32 cellular contexts compared by ENCODE assay signal in genomic region chr11:43997022-43997665, GRCh38. TPM values are rescaled to one million over a fixed set of nuclear protein-coding genes. Genes with fewer than 3 reads are reported as not detected.
DNase-seq lines count a peak whose midpoint lies in the region; ATAC-seq, FAIRE-seq and TF ChIP-seq lines count a peak whose summit lies in the region.
"Had no signal": no experiment of that assay in that cellular context is flagged by ENCODE, and none has a peak within 500 bp of the region (broad histone marks: within the 10 kb centered on the region; RNA-seq: fewer than 3 reads in every experiment).

No MANE protein-coding gene starts in this region.

- H3K4me3 ChIP-seq in GM12865 (ENCODE audit: low read depth, low read length), result no peak overlapping the region
- no peak overlapping the region for H3K4me3 ChIP-seq in osteoblast (ENCODE audit: insufficient read depth, low read length)
- H3K4me3 ChIP-seq: colonic mucosa, MG63, right atrium auricular region, thyroid gland, vagina had no signal

- no peaks in the 10 kb centered on the region for H3K27me3 ChIP-seq in osteoblast (ENCODE audit: insufficient read depth, low read length)
- H3K27me3 ChIP-seq: BE2C, colonic mucosa, MG63, right atrium auricular region, thyroid gland, vagina had no signal

- no peak overlapping the region for H3K27ac Mint-ChIP-seq in T-helper 2 cell treated with Interferon-gamma antibody and Interleukin-4, amounts not matched to agents 5 μg/mL and 100 μg/mL, for 36 hours
- H3K27ac Mint-ChIP-seq: activated naive CD8-positive, alpha-beta T cell treated with anti-CD3 and anti-CD28 coated beads for 36 hours; CD8-positive, alpha-beta T cell had no signal

- no peaks in the 10 kb centered on the region for H3K9me3 Mint-ChIP-seq in T-helper 2 cell treated with Interferon-gamma antibody and Interleukin-4, amounts not matched to agents 5 μg/mL and 100 μg/mL, for 36 hours
- H3K9me3 Mint-ChIP-seq: activated naive CD8-positive, alpha-beta T cell treated with anti-CD3 and anti-CD28 coated beads for 36 hours; CD8-positive, alpha-beta T cell had no signal

- no peak overlapping the region for H2AFZ ChIP-seq in osteoblast (ENCODE audit: low read length)

- no peaks in the 10 kb centered on the region for H3K9me3 ChIP-seq in osteoblast (ENCODE audit: low read depth, low read length)
- H3K9me3 ChIP-seq: BE2C, colonic mucosa, MG63, right atrium auricular region, thyroid gland, vagina had no signal

- no peak for TF ChIP-seq POLR2A in GM12891 (IDR thresholded peaks at IDR 0.05; ENCODE audit: low read depth, low read length)

- H3K36me3 ChIP-seq in osteoblast (ENCODE audit: insufficient read depth, low read length), result no peaks in the 10 kb centered on the region
- H3K36me3 ChIP-seq: BE2C, colonic mucosa, MG63, right atrium auricular region, thyroid gland, vagina had no signal

- H3K27ac ChIP-seq in osteoblast (ENCODE audit: low read depth, low read length), result no peak overlapping the region
- H3K27ac ChIP-seq: colonic mucosa, HL-60, KMS-11, right atrium auricular region, thyroid gland, vagina, VCaP had no signal

- no peak overlapping the region for H3K4me2 ChIP-seq in osteoblast (ENCODE audit: insufficient read depth, low read length)
- H3K4me2 ChIP-seq: KMS-11 had no signal

- TF ChIP-seq CTCF in GM12865 (IDR thresholded peaks at IDR 0.05; ENCODE audit: insufficient read depth, low read depth, low read length, missing control alignments) (no peak), osteoblast (IDR thresholded peaks at IDR 0.05; ENCODE audit: extremely low read depth, low read depth, low read length) (no peak)

- no peaks in the 10 kb centered on the region for H3K4me1 Mint-ChIP-seq in T-helper 2 cell treated with Interferon-gamma antibody and Interleukin-4, amounts not matched to agents 5 μg/mL and 100 μg/mL, for 36 hours (ENCODE audit: low read depth)

- no peaks in the 10 kb centered on the region for H3K36me3 Mint-ChIP-seq in T-helper 2 cell treated with Interferon-gamma antibody and Interleukin-4, amounts not matched to agents 5 μg/mL and 100 μg/mL, for 36 hours (ENCODE audit: low read depth)
- H3K36me3 Mint-ChIP-seq: activated naive CD8-positive, alpha-beta T cell treated with anti-CD3 and anti-CD28 coated beads for 36 hours; CD8-positive, alpha-beta T cell had no signal

- peaks cover 10% of the 10 kb centered on the region for H3K4me1 ChIP-seq in osteoblast (ENCODE audit: insufficient read depth, low read length)
- H3K4me1 ChIP-seq: BE2C, colonic mucosa had no signal

- H4K20me1 ChIP-seq in osteoblast (ENCODE audit: insufficient read depth, low read length), result no peaks in the 10 kb centered on the region

- peaks cover 3% of the 10 kb centered on the region for H3K27me3 Mint-ChIP-seq in T-helper 2 cell treated with Interferon-gamma antibody and Interleukin-4, amounts not matched to agents 5 μg/mL and 100 μg/mL, for 36 hours (ENCODE audit: low read depth)

- no peak overlapping the region for H3K4me3 Mint-ChIP-seq in T-helper 2 cell treated with Interferon-gamma antibody and Interleukin-4, amounts not matched to agents 5 μg/mL and 100 μg/mL, for 36 hours
- H3K4me3 Mint-ChIP-seq: activated naive CD8-positive, alpha-beta T cell treated with anti-CD3 and anti-CD28 coated beads for 36 hours; CD8-positive, alpha-beta T cell had no signal

- ATAC-seq in HG02642 (IDR thresholded peaks at IDR 0.05; ENCODE audit: poor library complexity, unreplicated experiment), result peak; percentile 44
- ATAC-seq: CD8-positive, alpha-beta T cell; left lobe of liver had no signal

- DNase-seq in GM12865 (ENCODE audit: low read depth) (peak; percentile 21), NCI-H69 (lab: John Stamatoyannopoulos, UW) (peak; percentile 8), dermis microvascular lymphatic vessel endothelial cell (ENCODE audit: low read depth in 2 of 2) (peak; percentile 33 to 65), osteoblast (ENCODE audit: insufficient read length, low spot score, missing footprints) (no peak), GM12891 (ENCODE audit: insufficient read length, low spot score) (no peak)
- DNase-seq in stimulated activated CD4-positive, alpha-beta T cell treated with anti-CD3 and anti-CD28 coated beads, Interleukin-4, amount 100 ng/mL, for 1 hour, result no peak
- DNase-seq in T-helper 2 cell treated with Interferon-gamma antibody and Interleukin-4, amounts not matched to agents 5 μg/mL and 100 μg/mL, for 36 hours (ENCODE audit: low spot score), result no peak
- DNase-seq: activated CD4-positive, alpha-beta T cell treated with anti-CD3 and anti-CD28 coated beads for 48 hours; activated effector memory CD4-positive, alpha-beta T cell treated with anti-CD3 and anti-CD28 coated beads, Interleukin-2, amount 50 U/mL, for 16 hours; activated naive CD8-positive, alpha-beta T cell treated with anti-CD3 and anti-CD28 coated beads for 36 hours; anterior cingulate cortex; BE2C; CD8-positive, alpha-beta T cell; colonic mucosa; glutamatergic neuron; mesendoderm; MG63; NCI-H2029 treated with DMSO at 0.1 percent for 48 hours; NCI-H748 treated with DMSO at 0.1 percent for 48 hours; T1000; thyroid gland had no signal

- H3K79me2 ChIP-seq in osteoblast (ENCODE audit: insufficient read depth, low read length), result no peaks in the 10 kb centered on the region

- FAIRE-seq in GM12891 (lab: Jason Lieb, UNC), result no peak
- FAIRE-seq: H54 had no signal

TF ChIP-seq in GM12891, 5 proteins besides CTCF, POLR2A, EP300 and RAD21:
- no peak for TF ChIP-seq TAF1 (IDR thresholded peaks at IDR 0.05; ENCODE audit: low read depth, low read length)
- TF ChIP-seq PAX5 (IDR thresholded peaks at IDR 0.05; ENCODE audit: insufficient read depth, low read length, severe bottlenecking), result no peak
- no peak for TF ChIP-seq POU2F2 (IDR thresholded peaks at IDR 0.05; ENCODE audit: low read depth, low read length)
- no peak for TF ChIP-seq SPI1 (IDR thresholded peaks at IDR 0.05; ENCODE audit: low read depth, low read length)
- no peak for TF ChIP-seq POLR2AphosphoS5 (IDR thresholded peaks at IDR 0.05; ENCODE audit: low read depth, low read length)
TF ChIP-seq in GM12891: peak in this region for 0.

RNA-seq across cellular contexts. Expression of gene ACCSL, which starts 50.6 kb away (rescaled TPM):
- not detected in 2 replicates for total RNA-seq in dermis microvascular lymphatic vessel endothelial cell
- total RNA-seq in osteoblast, result under 0.01 TPM in 1 of 2 replicates, not detected in the other
- 0.14 TPM for polyA plus RNA-seq in GM12891 (2012; ENCODE audit: low read depth, missing spikeins)
- total RNA-seq: activated naive CD8-positive, alpha-beta T cell treated with anti-CD3 and anti-CD28 coated beads for 36 hours; bronchial epithelial cell; CD8-positive, alpha-beta T cell; colonic mucosa; left lobe of liver; right atrium auricular region; RPMI7951; thyroid gland; vagina had no signal
- polyA plus RNA-seq: esophagus had no signal

RNA-seq across cellular contexts. Expression of gene C11orf96, which starts 54.7 kb away (rescaled TPM):
- 3.6 and 13.0 TPM in 2 replicates for total RNA-seq in dermis microvascular lymphatic vessel endothelial cell
- 9.7 and 20.6 TPM in 2 replicates for total RNA-seq in osteoblast
- 0.51 TPM for polyA plus RNA-seq in GM12891 (2012; ENCODE audit: low read depth, missing spikeins)

Comparison
In these comparisons a context has a peak if more than half of its experiments do, and no peak if none do; other contexts are left out.
1. DNase-seq: peak in GM12865 (single experiment), NCI-H69 (single experiment) and dermis microvascular lymphatic vessel endothelial cell (2 of 2); none in stimulated activated CD4-positive, alpha-beta T cell treated with anti-CD3 and anti-CD28 coated beads, Interleukin-4, amount 100 ng/mL, for 1 hour (single experiment), T-helper 2 cell treated with Interferon-gamma antibody and Interleukin-4, amounts not matched to agents 5 μg/mL and 100 μg/mL, for 36 hours (single experiment), osteoblast (single experiment) and GM12891 (single experiment).